ENCODE assay signal across 13 cellular contexts in the genomic region with DNA sequence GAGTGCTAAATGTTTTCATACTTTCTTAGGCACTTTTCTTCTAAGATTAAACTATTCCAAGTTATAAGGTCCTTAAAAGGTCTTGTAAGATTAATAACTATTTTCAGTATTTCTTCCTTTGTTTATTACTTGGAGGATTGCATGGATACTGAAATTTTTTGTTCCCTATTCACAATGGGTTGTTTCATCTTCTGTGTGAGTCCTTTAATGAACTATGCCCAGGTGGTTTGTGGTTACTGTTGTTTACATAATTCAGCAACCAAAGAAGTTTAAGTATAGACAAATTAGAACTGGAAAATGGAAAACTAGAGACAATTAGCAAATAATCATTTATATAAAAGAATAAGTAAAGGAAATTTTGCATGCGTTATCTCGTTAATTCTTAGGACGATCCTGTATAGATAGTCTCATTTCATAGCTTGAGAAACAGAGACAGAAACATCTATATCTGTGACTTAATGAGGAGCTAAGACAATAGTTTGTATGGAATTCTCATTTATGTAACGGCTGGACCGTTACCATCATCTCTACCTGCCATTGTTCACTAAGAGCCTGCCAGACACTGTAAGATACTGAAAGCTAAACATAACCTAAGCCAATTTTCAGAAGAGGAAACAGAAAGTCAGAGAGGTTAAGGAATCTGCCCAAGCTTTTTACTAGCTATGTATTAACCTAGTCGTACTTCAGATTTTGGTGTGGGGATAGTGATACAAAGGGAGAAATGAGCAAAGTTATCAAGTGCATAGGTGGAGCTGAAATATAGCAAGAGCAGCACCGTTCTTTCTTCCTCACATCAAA.
DNase-seq lines count a peak whose midpoint lies in the region; ATAC-seq lines count a peak whose summit lies in the region.
"Had no signal": no experiment of that assay in that cellular context is flagged by ENCODE, and none has a peak within 500 bp of the region (broad histone marks: within the 10 kb centered on the region; RNA-seq: fewer than 3 reads in every experiment).

No MANE protein-coding gene starts in this region.

- intact Hi-C loops in posterior vena cava (cut with DNase I): no loop called here

- DNase-seq in H4 (ENCODE audit: low spot score) (peak; percentile 15), NCI-H69 (lab: John Stamatoyannopoulos, UW) (peak; percentile 57), fibroblast of peridontal ligament (ENCODE audit: extremely low read depth) (peak; percentile 17), hepatic stellate cell (ENCODE audit: low spot score) (no peak), posterior vena cava (ENCODE audit: low spot score) (no peak), SIG-M5 (lab: John Stamatoyannopoulos, UW) (no peak)
- no peak for DNase-seq in activated CD4-positive, alpha-beta T cell treated with anti-CD3 and anti-CD28 coated beads for 48 hours
- DNase-seq: activated naive CD8-positive, alpha-beta T cell treated with anti-CD3 and anti-CD28 coated beads, Interleukin-2, amount 10 ng/mL, durations not matched to agents 7 days and 5 days; kidney; NCI-H187 treated with DMSO at 0.1 percent for 48 hours; stimulated activated naive CD4-positive, alpha-beta T cell treated with Interleukin-2 at 50 U/mL for 16 hours; upper lobe of left lung had no signal

- peak; percentile 41 for ATAC-seq in GM18868 (IDR thresholded peaks at IDR 0.05; ENCODE audit: unreplicated experiment)

Comparison
In these comparisons a context has a peak if more than half of its experiments do, and no peak if none do; other contexts are left out.
1. DNase-seq: peak in H4 (single experiment), NCI-H69 (single experiment) and fibroblast of peridontal ligament (single experiment); none in hepatic stellate cell (single experiment), posterior vena cava (single experiment), SIG-M5 (single experiment) and activated CD4-positive, alpha-beta T cell treated with anti-CD3 and anti-CD28 coated beads for 48 hours (single experiment).